9 cellular contexts compared by ENCODE assay signal in genomic region chr19:47863514-47863936, GRCh38. TPM values are rescaled to one million over a fixed set of nuclear protein-coding genes. Genes with fewer than 3 reads are reported as not detected.
DNase-seq lines count a peak whose midpoint lies in the region; ATAC-seq and TF ChIP-seq lines count a peak whose summit lies in the region.
"Had no signal": no experiment of that assay in that cellular context is flagged by ENCODE, and none has a peak within 500 bp of the region (broad histone marks: within the 10 kb centered on the region; RNA-seq: fewer than 3 reads in every experiment).

No MANE protein-coding gene starts in this region.

- WGBS in HUES64 = 12% methylated on average over 9 of the region's 14 CpGs

- BruUV-seq in PC-9 (replicated peaks; lab: Mats Ljungman, UMichigan) = no TSS peak

- H3K9me3 ChIP-seq in HUES64 (ENCODE audit: insufficient read depth, low read depth, low read length) (no peaks in the 10 kb centered on the region), PC-9 (ENCODE audit: insufficient read depth, low read depth) (no peaks in the 10 kb centered on the region), fibroblast of lung (ENCODE audit: control insufficient read depth, insufficient read depth, low read depth, low read length) (no peaks in the 10 kb centered on the region)

- H3K4me3 Mint-ChIP-seq in nephron = no peak overlapping the region
- no peak overlapping the region for H3K4me3 Mint-ChIP-seq in stimulated activated naive B cell treated with anti-CD40 and anti-IgM and Interleukin-4, amounts not matched to agents 10 μg/mL and 1 μg/mL and 100 μg/mL, for 72 hours

- CTCF ChIA-PET in PC-9 (lab: Charles Lee) = interaction anchor here (1.4 kb wide), 1 partner anchor 98 kb away, joined by 3 read pairs; no protein-coding TSS in a partner anchor

- H3K27ac ChIP-seq in HUES64 (ENCODE audit: low read depth, low read length) = no peak overlapping the region
- no peak overlapping the region for H3K27ac ChIP-seq in PC-9
- H3K27ac ChIP-seq in fibroblast of lung (ENCODE audit: insufficient read depth, low read length) = no peak overlapping the region

- no peaks in the 10 kb centered on the region for H3K9me2 ChIP-seq in PC-9 (ENCODE audit: insufficient read depth)

- DNase-seq in COR-L47 (lab: John Stamatoyannopoulos, UW) = peak; percentile 36
- peak; percentile 56 to 87 for DNase-seq in PC-9
- peak; percentile 92 to 95 for DNase-seq in activated T-cell treated with anti-CD3 and anti-CD28 coated beads, Interleukin-2, amount 50 U/mL, for 48 hours
- peak; percentile 47 to 63 for DNase-seq in fibroblast of lung (ENCODE audit: low read depth in 2 of 2)
- peak; percentile 73 for DNase-seq in stimulated activated naive B cell treated with anti-CD40 and anti-IgM and Interleukin-4, amounts not matched to agents 10 μg/mL and 1 μg/mL and 100 μg/mL, for 72 hours

- H3K4me3 ChIP-seq in HUES64 (ENCODE audit: low read length) (no peak overlapping the region), PC-9 (no peak overlapping the region), fibroblast of lung (replicated peaks in 1 of 4; ENCODE audit: control extremely low read depth in 1 of 4, insufficient read depth in 1 of 4, low read depth in 3 of 4, low read length in 4 of 4) (no peak overlapping the region)

- TF ChIP-seq CTCF in PC-9 (conservative IDR thresholded peaks at IDR 0.05) (peak; percentile 99), fibroblast of lung (conservative IDR thresholded peaks at IDR 0.05 in 1 of 2, IDR thresholded peaks at IDR 0.05 in 1 of 2; ENCODE audit: low read depth in 1 of 2, low read length in 2 of 2) (peak; percentile 94 to 97), nephron (IDR thresholded peaks at IDR 0.05; ENCODE audit: unreplicated experiment in 3 of 3) (peak; percentile 96 to 98 (median 98))

- peaks cover 3% of the 10 kb centered on the region; the same call in 1 of the 2 replicates for H3K4me1 ChIP-seq in HUES64 (ENCODE audit: insufficient read depth, low read length)
- no peaks in the 10 kb centered on the region for H3K4me1 ChIP-seq in PC-9 (replicated peaks; ENCODE audit: insufficient read depth)
- no peaks in the 10 kb centered on the region for H3K4me1 ChIP-seq in fibroblast of lung (ENCODE audit: control insufficient read depth, extremely low read depth, insufficient read depth, low read length)

- no peaks in the 10 kb centered on the region for H4K20me1 ChIP-seq in PC-9 (ENCODE audit: insufficient read depth)
- H4K20me1 ChIP-seq in fibroblast of lung (ENCODE audit: control insufficient read depth, extremely low read depth, insufficient read depth, low read length) = no peaks in the 10 kb centered on the region

- H3K9me3 Mint-ChIP-seq in nephron = no peaks in the 10 kb centered on the region
- H3K9me3 Mint-ChIP-seq in stimulated activated naive B cell treated with anti-CD40 and anti-IgM and Interleukin-4, amounts not matched to agents 10 μg/mL and 1 μg/mL and 100 μg/mL, for 72 hours = peaks cover 4 to 5% of the 10 kb centered on the region in 2 donors

- H3K36me3 Mint-ChIP-seq in nephron (ENCODE audit: low read depth) = no peaks in the 10 kb centered on the region
- peaks cover 5% of the 10 kb centered on the region in 2 donors for H3K36me3 Mint-ChIP-seq in stimulated activated naive B cell treated with anti-CD40 and anti-IgM and Interleukin-4, amounts not matched to agents 10 μg/mL and 1 μg/mL and 100 μg/mL, for 72 hours

- peaks cover 11% of the 10 kb centered on the region for H3K4me1 Mint-ChIP-seq in nephron
- H3K4me1 Mint-ChIP-seq in stimulated activated naive B cell treated with anti-CD40 and anti-IgM and Interleukin-4, amounts not matched to agents 10 μg/mL and 1 μg/mL and 100 μg/mL, for 72 hours = peaks cover 0 to 6% of the 10 kb centered on the region in 2 donors

- H2AFZ ChIP-seq in PC-9 (no peak overlapping the region), fibroblast of lung (ENCODE audit: low read length) (no peak overlapping the region)

- H3K36me3 ChIP-seq in HUES64 (ENCODE audit: insufficient read depth, low read length) (no peaks in the 10 kb centered on the region), PC-9 (ENCODE audit: low read depth) (no peaks in the 10 kb centered on the region), fibroblast of lung (ENCODE audit: control insufficient read depth, insufficient read depth, low read length) (no peaks in the 10 kb centered on the region)

- peak; percentile 99 to 100 for ATAC-seq in stimulated activated naive B cell treated with anti-CD40 and anti-IgM and Interleukin-4, amounts not matched to agents 10 μg/mL and 1 μg/mL and 100 μg/mL, for 72 hours (replicated peaks)
- ATAC-seq in GM21381 (IDR thresholded peaks at IDR 0.05; ENCODE audit: unreplicated experiment) = no peak

- H3K27ac Mint-ChIP-seq in nephron = peak overlapping the region; percentile 29 to 83 (median 71)
- H3K27ac Mint-ChIP-seq in stimulated activated naive B cell treated with anti-CD40 and anti-IgM and Interleukin-4, amounts not matched to agents 10 μg/mL and 1 μg/mL and 100 μg/mL, for 72 hours = no peak overlapping the region

- H3K9ac ChIP-seq in HUES64 (ENCODE audit: low read depth, low read length) (0 out of 2 replicates have a peak overlapping the region, but pooled peaks have one; percentile 2), fibroblast of lung (ENCODE audit: insufficient read depth, low read length) (no peak overlapping the region)

- H3F3A ChIP-seq in PC-9 (ENCODE audit: insufficient read depth, low read depth) = no peaks in the 10 kb centered on the region

- H3K27me3 ChIP-seq in HUES64 (ENCODE audit: insufficient read depth, low read length) = no peaks in the 10 kb centered on the region
- peaks cover 47% of the 10 kb centered on the region for H3K27me3 ChIP-seq in PC-9 (ENCODE audit: insufficient read depth, low read depth)
- no peaks in the 10 kb centered on the region for H3K27me3 ChIP-seq in fibroblast of lung (ENCODE audit: control insufficient read depth, insufficient read depth, low read length)

- no peak overlapping the region for H3K4me2 ChIP-seq in PC-9
- no peak overlapping the region for H3K4me2 ChIP-seq in fibroblast of lung (ENCODE audit: extremely low read depth, insufficient read depth, low read length)

- H3K79me2 ChIP-seq in PC-9 (ENCODE audit: low read depth) = no peaks in the 10 kb centered on the region
- no peaks in the 10 kb centered on the region for H3K79me2 ChIP-seq in fibroblast of lung (ENCODE audit: control insufficient read depth, insufficient read depth, low read length)

- POLR2A ChIA-PET in PC-9 (lab: Charles Lee; ENCODE audit: unreplicated experiment) = no interaction called here

- intact Hi-C loops in PC-9 (cut with micrococcal nuclease; ENCODE audit: unreplicated experiment) = loop anchor here (1.0 to 10.0 kb wide), 3 partner anchors 69 to 150 kb away; partner anchors contain the start of gene EHD2

- peaks cover 10% of the 10 kb centered on the region for H3K27me3 Mint-ChIP-seq in nephron (ENCODE audit: low read depth)
- peaks cover 30 to 48% of the 10 kb centered on the region in 2 donors for H3K27me3 Mint-ChIP-seq in stimulated activated naive B cell treated with anti-CD40 and anti-IgM and Interleukin-4, amounts not matched to agents 10 μg/mL and 1 μg/mL and 100 μg/mL, for 72 hours

RNA-seq across cellular contexts. Expression of gene TPRX2, which starts 4.5 kb away (rescaled TPM):
- not detected for polyA plus RNA-seq in HUES64 (2013, experiment 1 of 2)
- not detected for polyA plus RNA-seq in HUES64 (2013, experiment 2 of 2)
- total RNA-seq in PC-9 (2021) (not detected in 2 replicates), fibroblast of lung (not detected in 2 replicates)
- polyA plus RNA-seq in fibroblast of lung = not detected in 2 replicates
- polyA plus RNA-seq in fibroblast of lung (2012) = not detected in 2 replicates
- not detected in 2 replicates for polyA minus RNA-seq in fibroblast of lung (ENCODE audit: low replicate concordance)
- total RNA-seq: T-helper 1 cell treated with Interleukin-12 subunit alpha and Interleukin-12 subunit beta and Interleukin-4 antibody, amounts not matched to agents 30 ng/mL and 1 ng/mL, for 36 hours had no signal

RNA-seq across cellular contexts. Expression of gene SULT2A1, which starts 22.6 kb away (rescaled TPM):
- 0.15 TPM for polyA plus RNA-seq in HUES64 (2013, experiment 1 of 2)
- not detected for polyA plus RNA-seq in HUES64 (2013, experiment 2 of 2)
- not detected in 2 replicates for total RNA-seq in PC-9 (2021)
- total RNA-seq in fibroblast of lung = not detected in 2 replicates
- polyA plus RNA-seq in fibroblast of lung = not detected in 2 replicates
- not detected in 2 replicates for polyA plus RNA-seq in fibroblast of lung (2012)
- polyA minus RNA-seq in fibroblast of lung (ENCODE audit: low replicate concordance) = not detected in 2 replicates
- total RNA-seq: T-helper 1 cell treated with Interleukin-12 subunit alpha and Interleukin-12 subunit beta and Interleukin-4 antibody, amounts not matched to agents 30 ng/mL and 1 ng/mL, for 36 hours had no signal

RNA-seq across cellular contexts. Expression of gene CRX, which starts 41.8 kb away (rescaled TPM):
- polyA plus RNA-seq in HUES64 (2013, experiment 1 of 2) = 0.15 TPM
- polyA plus RNA-seq in HUES64 (2013, experiment 2 of 2) = not detected
- total RNA-seq in PC-9 (2021) (not detected in 2 replicates), fibroblast of lung (not detected in 2 replicates)
- polyA plus RNA-seq in fibroblast of lung = not detected in 2 replicates
- not detected in 2 replicates for polyA plus RNA-seq in fibroblast of lung (2012)
- not detected in 2 replicates for polyA minus RNA-seq in fibroblast of lung (ENCODE audit: low replicate concordance)
- total RNA-seq: T-helper 1 cell treated with Interleukin-12 subunit alpha and Interleukin-12 subunit beta and Interleukin-4 antibody, amounts not matched to agents 30 ng/mL and 1 ng/mL, for 36 hours had no signal

RNA-seq across cellular contexts. Expression of gene TPRX1, which starts 59.2 kb away (rescaled TPM):
- not detected for polyA plus RNA-seq in HUES64 (2013, experiment 1 of 2)
- not detected for polyA plus RNA-seq in HUES64 (2013, experiment 2 of 2)
- not detected in 2 replicates for total RNA-seq in PC-9 (2021)
- total RNA-seq in fibroblast of lung = not detected in 2 replicates
- polyA plus RNA-seq in fibroblast of lung = not detected in 2 replicates
- not detected in 2 replicates for polyA plus RNA-seq in fibroblast of lung (2012)
- not detected in 2 replicates for polyA minus RNA-seq in fibroblast of lung (ENCODE audit: low replicate concordance)
- total RNA-seq: T-helper 1 cell treated with Interleukin-12 subunit alpha and Interleukin-12 subunit beta and Interleukin-4 antibody, amounts not matched to agents 30 ng/mL and 1 ng/mL, for 36 hours had no signal

Comparison
In these comparisons a context has a peak if more than half of its experiments do, and no peak if none do; other contexts are left out.
1. DNase-seq: peak in every context shown above with its lines; median percentile 94 in activated T-cell treated with anti-CD3 and anti-CD28 coated beads, Interleukin-2, amount 50 U/mL, for 48 hours; 73 in stimulated activated naive B cell treated with anti-CD40 and anti-IgM and Interleukin-4, amounts not matched to agents 10 μg/mL and 1 μg/mL and 100 μg/mL, for 72 hours; 72 in PC-9; 55 in fibroblast of lung; 36 in COR-L47.